Comparison of ENCODE assay signal across 24 cellular contexts in the genomic region with DNA sequence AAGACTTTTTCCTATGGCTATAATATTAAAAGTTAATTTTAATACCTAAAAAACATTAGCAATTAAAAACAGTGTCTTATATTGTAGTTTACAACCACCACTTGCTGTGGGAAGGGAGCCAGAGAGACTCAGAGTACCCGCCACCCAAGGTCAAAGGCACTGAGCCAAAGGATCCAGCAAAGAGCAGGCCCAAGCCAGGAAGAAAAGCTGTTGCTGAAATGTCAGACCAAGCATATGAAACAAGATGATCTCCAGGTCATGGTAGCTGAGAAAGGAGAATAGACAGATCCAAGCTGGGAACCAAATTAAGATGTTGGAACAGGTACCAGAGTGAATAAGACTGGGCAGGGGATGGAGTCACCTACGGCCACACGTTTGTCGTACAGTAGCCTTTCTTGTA. TPM values are rescaled to one million over a fixed set of nuclear protein-coding genes. Genes with fewer than 3 reads are reported as not detected.
DNase-seq lines count a peak whose midpoint lies in the region; ATAC-seq and TF ChIP-seq lines count a peak whose summit lies in the region.
"Had no signal": no experiment of that assay in that cellular context is flagged by ENCODE, and none has a peak within 500 bp of the region (broad histone marks: within the 10 kb centered on the region; RNA-seq: fewer than 3 reads in every experiment).

No MANE protein-coding gene starts in this region.

- TF ChIP-seq EP300 in ovary (IDR thresholded peaks at IDR 0.05) (no peak), transverse colon (IDR thresholded peaks at IDR 0.05; ENCODE audit: low read depth) (no peak)

- H3K4me1 ChIP-seq in right atrium auricular region (peaks cover 0 to 8% of the 10 kb centered on the region in 2 donors), ovary (ENCODE audit: insufficient read depth) (peaks cover 5% of the 10 kb centered on the region), transverse colon (peaks cover 0 to 17% (median 7%) of the 10 kb centered on the region in 4 donors), MM.1S (ENCODE audit: low read length) (no peaks in the 10 kb centered on the region)
- H3K4me1 ChIP-seq: BE2C had no signal

- ATAC-seq in Right ventricle myocardium inferior, result peak; percentile 79
- peak; percentile 71 to 88 for ATAC-seq in left cardiac atrium
- no peak for ATAC-seq in natural killer cell
- ATAC-seq: GM12878, HCT116 had no signal

- no peaks in the 10 kb centered on the region for H3K36me3 Mint-ChIP-seq in natural killer cell
- H3K36me3 Mint-ChIP-seq: CD4-positive, CD25-positive, alpha-beta regulatory T cell had no signal

- peaks cover 2 to 7% of the 10 kb centered on the region in 2 donors for H3K9me3 Mint-ChIP-seq in natural killer cell

- no peak for DNase-seq in Right ventricle myocardium inferior (ENCODE audit: missing footprints)
- DNase-seq in right atrium auricular region (ENCODE audit: low spot score), result no peak
- peak; percentile 57 for DNase-seq in left cardiac atrium
- DNase-seq in ovary, result peak; percentile 41 to 82 (median 73)
- peak; percentile 40 for DNase-seq in transverse colon
- DNase-seq in natural killer cell, result no peak
- no peak for DNase-seq in MM.1S
- DNase-seq in glomerular visceral epithelial cell (ENCODE audit: extremely low spot score), result no peak
- DNase-seq: BE2C; CD4-positive, CD25-positive, alpha-beta regulatory T cell; COR-L47; DMS153; GF-D8; GOT3; Kasumi-1; NCI-H1092 treated with DMSO at 0.1 percent for 48 hours; NCI-H146; NCI-H2029 treated with DMSO at 0.1 percent for 48 hours; NCI-H2171; NCI-H69; SHP77 treated with DMSO at 0.1 percent for 48 hours had no signal

- H3K9ac ChIP-seq in MM.1S (ENCODE audit: low read length), result no peak overlapping the region

- no peaks in the 10 kb centered on the region for H3F3A ChIP-seq in MM.1S (ENCODE audit: insufficient read depth, low read length)

- no peak for TF ChIP-seq CTCF in right atrium auricular region (IDR thresholded peaks at IDR 0.05)
- no peak for TF ChIP-seq CTCF in ovary (IDR thresholded peaks at IDR 0.05)
- no peak for TF ChIP-seq CTCF in transverse colon (IDR thresholded peaks at IDR 0.05)
- TF ChIP-seq CTCF in natural killer cell (IDR thresholded peaks at IDR 0.05), result no peak
- no peak for TF ChIP-seq CTCF in MM.1S (IDR thresholded peaks at IDR 0.05; ENCODE audit: low read length)

- no peak overlapping the region for H2AFZ ChIP-seq in MM.1S (ENCODE audit: low read length)

- H3K4me3 ChIP-seq in right atrium auricular region, result no peak overlapping the region
- no peak overlapping the region for H3K4me3 ChIP-seq in ovary
- H3K4me3 ChIP-seq in transverse colon, result no peak overlapping the region
- no peak overlapping the region for H3K4me3 ChIP-seq in MM.1S (ENCODE audit: low read length)
- H3K4me3 ChIP-seq: GM12878 had no signal

- no peaks in the 10 kb centered on the region for H3K36me3 ChIP-seq in right atrium auricular region
- H3K36me3 ChIP-seq in ovary, result no peaks in the 10 kb centered on the region
- no peaks in the 10 kb centered on the region for H3K36me3 ChIP-seq in transverse colon
- no peaks in the 10 kb centered on the region for H3K36me3 ChIP-seq in MM.1S (replicated peaks; ENCODE audit: insufficient read depth, low read length)
- H3K36me3 ChIP-seq: BE2C had no signal

- no peak overlapping the region for H3K4me2 ChIP-seq in MM.1S (ENCODE audit: low read depth, low read length)

- in situ Hi-C loops in transverse colon (cut with MboI; ENCODE audit: low pct_ligation_motif_present in 1 of 4, low pct_unique_long_range_greater_than_20kb in 1 of 4, low sequenced_read_pairs in 3 of 4), result loop anchor here in 1 of 4 donors (25.0 kb wide), 1 partner anchor 328 kb away; no protein-coding TSS in a partner anchor

- H3K4me3 Mint-ChIP-seq in natural killer cell, result no peak overlapping the region
- H3K4me3 Mint-ChIP-seq: CD4-positive, CD25-positive, alpha-beta regulatory T cell had no signal

- intact Hi-C loops in Right ventricle myocardium inferior (cut with DNase I), result no loop called here
- intact Hi-C loops in left cardiac atrium (cut with DNase I), result no loop called here
- intact Hi-C loops in ovary (cut with DNase I), result no loop called here
- intact Hi-C loops in transverse colon (cut with DNase I; ENCODE audit: low total_unique reads), result no loop called here
- intact Hi-C loops in natural killer cell (cut with micrococcal nuclease), result no loop called here

- no peaks in the 10 kb centered on the region for H3K4me1 Mint-ChIP-seq in natural killer cell
- H3K4me1 Mint-ChIP-seq: CD4-positive, CD25-positive, alpha-beta regulatory T cell had no signal

- H3K27ac ChIP-seq in right atrium auricular region (peak overlapping the region in 1 of 2 donors; percentile 45), ovary (no peak overlapping the region), transverse colon (no peak overlapping the region), MM.1S (ENCODE audit: low read length) (no peak overlapping the region)

- TF ChIP-seq POLR2A in ovary (IDR thresholded peaks at IDR 0.05) (no peak), transverse colon (IDR thresholded peaks at IDR 0.05) (no peak)

- H3K9me3 ChIP-seq in right atrium auricular region, result no peaks in the 10 kb centered on the region
- no peaks in the 10 kb centered on the region for H3K9me3 ChIP-seq in ovary
- H3K9me3 ChIP-seq in transverse colon, result no peaks in the 10 kb centered on the region
- no peaks in the 10 kb centered on the region for H3K9me3 ChIP-seq in MM.1S (replicated peaks; ENCODE audit: insufficient read depth, low read length)
- H3K9me3 ChIP-seq: BE2C had no signal

- no peak overlapping the region for H3K27ac Mint-ChIP-seq in natural killer cell
- H3K27ac Mint-ChIP-seq: CD4-positive, CD25-positive, alpha-beta regulatory T cell had no signal

- no peaks in the 10 kb centered on the region for H4K20me1 ChIP-seq in MM.1S (ENCODE audit: insufficient read depth, low read length)

- no peaks in the 10 kb centered on the region for H3K79me2 ChIP-seq in MM.1S (ENCODE audit: low read length)

- H3K9me2 ChIP-seq in MM.1S (replicated peaks; ENCODE audit: insufficient read depth, low read length), result no peaks in the 10 kb centered on the region

- WGBS in ovary, 3 donors, result 28 to 49% (median 35%) methylated on average over 4 of the region's 4 CpGs
- 26 to 63% methylated on average over 4 of the region's 4 CpGs for WGBS in transverse colon (ENCODE audit: low coverage in 1 of 2), 2 donors

- no peaks in the 10 kb centered on the region for H3K27me3 ChIP-seq in right atrium auricular region
- H3K27me3 ChIP-seq in ovary, result no peaks in the 10 kb centered on the region
- H3K27me3 ChIP-seq in transverse colon, result no peaks in the 10 kb centered on the region
- H3K27me3 ChIP-seq in MM.1S (replicated peaks; ENCODE audit: insufficient read depth, low read length), result no peaks in the 10 kb centered on the region

- H3K27me3 Mint-ChIP-seq in natural killer cell (ENCODE audit: low read depth in 2 of 2), result no peaks in the 10 kb centered on the region
- H3K27me3 Mint-ChIP-seq: CD4-positive, CD25-positive, alpha-beta regulatory T cell had no signal

RNA-seq across cellular contexts. Expression of gene ATOH1, which starts 18.8 kb away (rescaled TPM):
- total RNA-seq in Right ventricle myocardium inferior (not detected), right atrium auricular region (not detected), left cardiac atrium (not detected), ovary (not detected), transverse colon (10 to 100 TPM; 23.5 to 76.7 (median 32.8) TPM), natural killer cell (not detected)
- not detected for polyA plus RNA-seq in ovary
- total RNA-seq: CD4-positive, CD25-positive, alpha-beta regulatory T cell; Daoy; GM12878 had no signal
- polyA plus RNA-seq: CD4-positive, CD25-positive, alpha-beta regulatory T cell; GM12878 had no signal

Comparison
In these comparisons a context has a peak if more than half of its experiments do, and no peak if none do; other contexts are left out.
1. DNase-seq: peak in left cardiac atrium (single experiment), ovary (5 of 5) and transverse colon (single experiment); none in Right ventricle myocardium inferior (single experiment), right atrium auricular region (single experiment), natural killer cell (single experiment), MM.1S (single experiment) and glomerular visceral epithelial cell (single experiment).
2. ATAC-seq: peak in Right ventricle myocardium inferior (single experiment) and left cardiac atrium (2 of 2); none in natural killer cell (0 of 3).
3. RNA of gene ATOH1, which starts 18.8 kb away (total RNA-seq): 23.5 to 76.7 TPM in transverse colon; not detected in Right ventricle myocardium inferior (single experiment), not detected in right atrium auricular region, not detected in left cardiac atrium, not detected in ovary and not detected in natural killer cell; every median in the first group is over 10 times any median in the second.